8 cellular contexts compared by ENCODE assay signal in the genomic region with DNA sequence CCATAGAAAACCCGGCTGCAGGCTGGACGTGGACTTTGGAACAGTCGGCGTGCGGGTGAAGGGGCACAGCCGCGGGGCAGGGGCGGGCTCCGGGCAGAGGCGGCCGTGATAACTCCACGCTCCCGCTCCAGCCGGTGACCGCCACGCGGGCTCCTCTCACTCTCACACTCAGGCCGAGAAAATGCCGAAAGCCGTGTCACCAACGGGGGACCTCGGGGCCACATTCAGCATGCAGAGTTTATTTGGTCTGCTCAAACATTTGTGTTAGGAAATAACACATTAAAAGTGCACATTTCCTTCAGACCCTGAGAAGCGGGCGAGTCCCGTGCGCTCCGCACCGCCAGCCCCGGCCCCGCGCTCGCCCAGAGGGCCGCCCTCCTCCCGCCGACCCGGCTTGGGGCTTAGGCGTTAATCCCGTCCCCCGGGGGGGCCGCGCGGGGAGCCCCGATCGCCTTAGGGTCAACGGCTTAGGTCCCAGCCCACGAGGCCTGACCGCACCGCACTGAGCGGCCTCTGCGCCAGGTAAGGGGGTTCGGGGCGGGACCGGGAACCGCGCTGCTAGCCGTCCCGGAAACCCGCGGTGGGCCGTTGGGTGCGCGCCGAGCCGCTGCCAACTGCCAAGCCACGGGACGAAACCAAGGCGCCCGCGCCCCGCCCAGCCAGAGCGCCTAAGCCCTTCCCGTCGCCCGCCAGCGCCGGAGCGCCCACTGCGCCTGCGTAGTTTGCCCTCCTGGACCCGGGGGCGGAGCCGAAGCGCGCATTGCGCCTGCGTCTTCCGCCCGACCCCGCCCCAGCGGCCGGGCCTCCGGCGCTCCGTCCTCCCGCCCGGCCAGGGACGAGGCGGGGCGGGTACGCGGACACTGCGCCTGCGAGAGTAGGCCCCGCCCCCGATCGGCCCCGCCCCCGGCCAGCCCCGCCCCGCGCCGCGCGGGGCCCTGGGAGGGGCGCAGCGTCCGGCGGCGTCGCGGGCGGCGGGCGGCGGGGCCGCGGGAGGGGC. TPM values are rescaled to one million over a fixed set of nuclear protein-coding genes. Genes with fewer than 3 reads are reported as not detected.
DNase-seq lines count a peak whose midpoint lies in the region; ATAC-seq and TF ChIP-seq lines count a peak whose summit lies in the region.

A gene with protein sequence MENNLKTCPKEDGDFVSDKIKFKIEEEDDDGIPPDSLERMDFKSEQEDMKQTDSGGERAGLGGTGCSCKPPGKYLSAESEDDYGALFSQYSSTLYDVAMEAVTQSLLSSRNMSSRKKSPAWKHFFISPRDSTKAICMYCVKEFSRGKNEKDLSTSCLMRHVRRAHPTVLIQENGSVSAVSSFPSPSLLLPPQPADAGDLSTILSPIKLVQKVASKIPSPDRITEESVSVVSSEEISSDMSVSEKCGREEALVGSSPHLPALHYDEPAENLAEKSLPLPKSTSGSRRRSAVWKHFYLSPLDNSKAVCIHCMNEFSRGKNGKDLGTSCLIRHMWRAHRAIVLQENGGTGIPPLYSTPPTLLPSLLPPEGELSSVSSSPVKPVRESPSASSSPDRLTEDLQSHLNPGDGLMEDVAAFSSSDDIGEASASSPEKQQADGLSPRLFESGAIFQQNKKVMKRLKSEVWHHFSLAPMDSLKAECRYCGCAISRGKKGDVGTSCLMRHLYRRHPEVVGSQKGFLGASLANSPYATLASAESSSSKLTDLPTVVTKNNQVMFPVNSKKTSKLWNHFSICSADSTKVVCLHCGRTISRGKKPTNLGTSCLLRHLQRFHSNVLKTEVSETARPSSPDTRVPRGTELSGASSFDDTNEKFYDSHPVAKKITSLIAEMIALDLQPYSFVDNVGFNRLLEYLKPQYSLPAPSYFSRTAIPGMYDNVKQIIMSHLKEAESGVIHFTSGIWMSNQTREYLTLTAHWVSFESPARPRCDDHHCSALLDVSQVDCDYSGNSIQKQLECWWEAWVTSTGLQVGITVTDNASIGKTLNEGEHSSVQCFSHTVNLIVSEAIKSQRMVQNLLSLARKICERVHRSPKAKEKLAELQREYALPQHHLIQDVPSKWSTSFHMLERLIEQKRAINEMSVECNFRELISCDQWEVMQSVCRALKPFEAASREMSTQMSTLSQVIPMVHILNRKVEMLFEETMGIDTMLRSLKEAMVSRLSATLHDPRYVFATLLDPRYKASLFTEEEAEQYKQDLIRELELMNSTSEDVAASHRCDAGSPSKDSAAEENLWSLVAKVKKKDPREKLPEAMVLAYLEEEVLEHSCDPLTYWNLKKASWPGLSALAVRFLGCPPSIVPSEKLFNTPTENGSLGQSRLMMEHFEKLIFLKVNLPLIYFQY (plus strand): TSS at position 947 of the 997 bp plus-strand sequence. CDS start 29,819 bp downstream, outside the sequence.

- no peaks in the 10 kb centered on the region for H3K9me3 Mint-ChIP-seq in T-helper 1 cell treated with Interleukin-12 subunit alpha and Interleukin-12 subunit beta and Interleukin-4 antibody, amounts not matched to agents 30 μg/mL and 1 μg/mL, for 36 hours

- no peaks in the 10 kb centered on the region for H3K9me3 ChIP-seq in upper lobe of left lung

- DNase-seq in NCI-H146 treated with DMSO at 0.1 percent for 48 hours (lab: John Stamatoyannopoulos, UW; ENCODE audit: unreplicated experiment) (peak; percentile 66), amniotic stem cell (lab: John Stamatoyannopoulos, UW) (peak; percentile 89), left cardiac atrium (peak; percentile 99), posterior cingulate gyrus (peak; percentile 89 to 99 (median 92)), upper lobe of left lung (peak; percentile 98 to 100)

- H3K36me3 ChIP-seq in upper lobe of left lung = no peaks in the 10 kb centered on the region

- no peaks in the 10 kb centered on the region for H3K36me3 Mint-ChIP-seq in T-helper 1 cell treated with Interleukin-12 subunit alpha and Interleukin-12 subunit beta and Interleukin-4 antibody, amounts not matched to agents 30 μg/mL and 1 μg/mL, for 36 hours (ENCODE audit: low read depth)

- peaks cover 34% of the 10 kb centered on the region for H3K4me1 Mint-ChIP-seq in T-helper 1 cell treated with Interleukin-12 subunit alpha and Interleukin-12 subunit beta and Interleukin-4 antibody, amounts not matched to agents 30 μg/mL and 1 μg/mL, for 36 hours (ENCODE audit: low read depth)

- peak in 1 of 4 donors; percentile 58 for TF ChIP-seq EP300 in upper lobe of left lung (IDR thresholded peaks at IDR 0.05)

- H3K27me3 ChIP-seq in upper lobe of left lung = peaks cover 2 to 20% (median 10%) of the 10 kb centered on the region in 4 donors

- peak in 3 of 4 donors; percentile 83 to 93 (median 83) for TF ChIP-seq POLR2A in upper lobe of left lung (IDR thresholded peaks at IDR 0.05)

- H3K4me1 ChIP-seq in upper lobe of left lung = peaks cover 41 to 59% (median 44%) of the 10 kb centered on the region in 4 donors

- H3K27ac Mint-ChIP-seq in T-helper 1 cell treated with Interleukin-12 subunit alpha and Interleukin-12 subunit beta and Interleukin-4 antibody, amounts not matched to agents 30 μg/mL and 1 μg/mL, for 36 hours = peak within 1 kb of the TSS; percentile 86

- peak in 1 of 6 experiments; percentile 39 for TF ChIP-seq CTCF in upper lobe of left lung (IDR thresholded peaks at IDR 0.05)

- 0 to 1% methylated on average over 11 to 62 of the region's 127 CpGs for WGBS in upper lobe of left lung, 2 donors

- ATAC-seq in GM18498 (IDR thresholded peaks at IDR 0.05; ENCODE audit: unreplicated experiment) (peak; percentile 82), HG02884 (IDR thresholded peaks at IDR 0.05; ENCODE audit: unreplicated experiment) (peak; percentile 75), left cardiac atrium (peak; percentile 95), upper lobe of left lung (ENCODE audit: low FRiP score in 2 of 2) (peak; percentile 95 to 97)

- intact Hi-C loops in left cardiac atrium (cut with DNase I) (no loop called here), posterior cingulate gyrus (cut with DNase I) (loop anchor here (2.0 kb wide), 2 partner anchors 26 to 66 kb away; a partner anchor contains a TSS)

- H3K27me3 Mint-ChIP-seq in T-helper 1 cell treated with Interleukin-12 subunit alpha and Interleukin-12 subunit beta and Interleukin-4 antibody, amounts not matched to agents 30 μg/mL and 1 μg/mL, for 36 hours (ENCODE audit: low read depth) = peaks cover 21% of the 10 kb centered on the region

- peak within 1 kb of the TSS; percentile 91 to 99 (median 96) for H3K27ac ChIP-seq in upper lobe of left lung

- peak within 1 kb of the TSS; percentile 79 to 86 (median 82) for H3K4me3 ChIP-seq in upper lobe of left lung

- peak within 1 kb of the TSS; percentile 90 for H3K4me3 Mint-ChIP-seq in T-helper 1 cell treated with Interleukin-12 subunit alpha and Interleukin-12 subunit beta and Interleukin-4 antibody, amounts not matched to agents 30 μg/mL and 1 μg/mL, for 36 hours

RNA-seq across cellular contexts. Expression of the gene that starts here (rescaled TPM):
- total RNA-seq in left cardiac atrium (1 to 10 TPM; 4.4 to 6.7 TPM), upper lobe of left lung (10 to 100 TPM; 10.8 to 19.9 (median 15.5) TPM)

Comparison
In these comparisons a context has a peak if more than half of its experiments do, and no peak if none do; other contexts are left out.
1. Peak in every context shown above with its lines: DNase-seq, ATAC-seq, H3K4me3 ChIP-seq and H3K27ac ChIP-seq.